ENCODE assay signal across 1 cellular context in genomic region chr5:42994285-42995151, GRCh38.
TF ChIP-seq lines count a peak whose summit lies in the region.

No MANE protein-coding gene starts in this region.

TF ChIP-seq in K562, 482 proteins besides CTCF, POLR2A, EP300 and RAD21 (continued from another document):
- TF ChIP-seq ZNF3 (CRISPR knock-in tag; IDR thresholded peaks at IDR 0.05) (no peak), MAFK (IDR thresholded peaks at IDR 0.05; ENCODE audit: low read length) (no peak), HIVEP1 (CRISPR knock-in tag; IDR thresholded peaks at IDR 0.05) (no peak), ZZZ3 (IDR thresholded peaks at IDR 0.05) (no peak), STAT5B (CRISPR knock-in tag; IDR thresholded peaks at IDR 0.05) (no peak), CHAMP1 (IDR thresholded peaks at IDR 0.05) (peak; percentile 72; the same call in 1 of the 2 replicates), SIRT6 (IDR thresholded peaks at IDR 0.05; ENCODE audit: low read depth, low read length) (no peak), CHCHD3 (CRISPR knock-in tag; IDR thresholded peaks at IDR 0.05) (no peak), CGGBP1 (CRISPR knock-in tag; IDR thresholded peaks at IDR 0.05) (no peak), FOXK2 (conservative IDR thresholded peaks at IDR 0.05 in 1 of 2, IDR thresholded peaks at IDR 0.05 in 1 of 2; ENCODE audit: low read depth in 2 of 2) (peak; percentile 52 to 56; a peak in 3 of 4 replicates), ZNF165 (CRISPR knock-in tag; IDR thresholded peaks at IDR 0.05; ENCODE audit: borderline replicate concordance) (peak; percentile 59; the same call in 1 of the 2 replicates), GATAD2A (IDR thresholded peaks at IDR 0.05) (no peak), GTF2A2 (tag; IDR thresholded peaks at IDR 0.05) (no peak), ZNF174 (CRISPR knock-in tag; IDR thresholded peaks at IDR 0.05) (no peak), SETDB1 (IDR thresholded peaks at IDR 0.05; ENCODE audit: low read length) (no peak), ZNF316 (IDR thresholded peaks at IDR 0.05) (no peak; the same call in 1 of the 2 replicates), NCOA2 (IDR thresholded peaks at IDR 0.05; ENCODE audit: partially characterized antibody in 2 of 2) (no peak), GATAD2B (IDR thresholded peaks at IDR 0.05; ENCODE audit: borderline replicate concordance) (peak; percentile 65; the same call in 1 of the 2 replicates), RBM34 (IDR thresholded peaks at IDR 0.05; ENCODE audit: borderline replicate concordance, insufficient read depth, low read length) (no peak), SMC3 (conservative IDR thresholded peaks at IDR 0.05; ENCODE audit: insufficient read depth, low read depth, low read length) (0 out of 2 replicates have a peak, but pooled peaks have one; percentile 39), SMARCA4 (IDR thresholded peaks at IDR 0.05) (no peak), DDX20 (tag; IDR thresholded peaks at IDR 0.05; ENCODE audit: low read depth) (no peak), YY1 (IDR thresholded peaks at IDR 0.05; ENCODE audit: borderline replicate concordance in 1 of 3, control insufficient read depth in 1 of 3, extremely low read depth in 1 of 3, insufficient read depth in 3 of 3, insufficient read length in 1 of 3, insufficient replicate concordance in 2 of 3, low read depth in 1 of 3, low read length in 2 of 3) (peak in 2 of 3 experiments; percentile 81 to 92), SNIP1 (IDR thresholded peaks at IDR 0.05; ENCODE audit: low read depth) (no peak), SNRNP70 (optimal IDR thresholded peaks at IDR 0.05; ENCODE audit: low read depth, low read length) (no peak), ARID1B (IDR thresholded peaks at IDR 0.05) (peak; percentile 35; the same call in 1 of the 2 replicates), PTBP1 (IDR thresholded peaks at IDR 0.05; ENCODE audit: low read depth, low read length) (no peak), ZBTB1 (CRISPR knock-in tag; IDR thresholded peaks at IDR 0.05; ENCODE audit: borderline replicate concordance, low read depth) (no peak), BRF1 (IDR thresholded peaks at IDR 0.05; ENCODE audit: borderline replicate concordance, extremely low read depth, insufficient read length) (no peak), ATF3 (IDR thresholded peaks at IDR 0.05) (no peak; the same call in 1 of the 2 replicates), ATF3 (CRISPR knock-in tag; conservative IDR thresholded peaks at IDR 0.05) (peak; percentile 55; the same call in 1 of the 2 replicates), UBTF (IDR thresholded peaks at IDR 0.05; ENCODE audit: borderline replicate concordance in 1 of 2, low read depth in 2 of 2, low read length in 2 of 2) (peak; percentile 48 to 86; a peak in 3 of 4 replicates), KAT7 (CRISPR knock-in tag; IDR thresholded peaks at IDR 0.05; ENCODE audit: borderline replicate concordance) (peak; percentile 80), NONO (IDR thresholded peaks at IDR 0.05; ENCODE audit: low read depth in 2 of 2, low read length in 1 of 2) (0 out of 4 replicates have a peak, but pooled peaks of 1 of the 2 experiments have one; percentile 40)
- TF ChIP-seq, protein P1, sequence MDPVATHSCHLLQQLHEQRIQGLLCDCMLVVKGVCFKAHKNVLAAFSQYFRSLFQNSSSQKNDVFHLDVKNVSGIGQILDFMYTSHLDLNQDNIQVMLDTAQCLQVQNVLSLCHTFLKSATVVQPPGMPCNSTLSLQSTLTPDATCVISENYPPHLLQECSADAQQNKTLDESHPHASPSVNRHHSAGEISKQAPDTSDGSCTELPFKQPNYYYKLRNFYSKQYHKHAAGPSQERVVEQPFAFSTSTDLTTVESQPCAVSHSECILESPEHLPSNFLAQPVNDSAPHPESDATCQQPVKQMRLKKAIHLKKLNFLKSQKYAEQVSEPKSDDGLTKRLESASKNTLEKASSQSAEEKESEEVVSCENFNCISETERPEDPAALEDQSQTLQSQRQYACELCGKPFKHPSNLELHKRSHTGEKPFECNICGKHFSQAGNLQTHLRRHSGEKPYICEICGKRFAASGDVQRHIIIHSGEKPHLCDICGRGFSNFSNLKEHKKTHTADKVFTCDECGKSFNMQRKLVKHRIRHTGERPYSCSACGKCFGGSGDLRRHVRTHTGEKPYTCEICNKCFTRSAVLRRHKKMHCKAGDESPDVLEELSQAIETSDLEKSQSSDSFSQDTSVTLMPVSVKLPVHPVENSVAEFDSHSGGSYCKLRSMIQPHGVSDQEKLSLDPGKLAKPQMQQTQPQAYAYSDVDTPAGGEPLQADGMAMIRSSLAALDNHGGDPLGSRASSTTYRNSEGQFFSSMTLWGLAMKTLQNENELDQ (CRISPR knock-in tag; IDR thresholded peaks at IDR 0.05; ENCODE audit: borderline replicate concordance): no peak
- TF ChIP-seq, protein P2, sequence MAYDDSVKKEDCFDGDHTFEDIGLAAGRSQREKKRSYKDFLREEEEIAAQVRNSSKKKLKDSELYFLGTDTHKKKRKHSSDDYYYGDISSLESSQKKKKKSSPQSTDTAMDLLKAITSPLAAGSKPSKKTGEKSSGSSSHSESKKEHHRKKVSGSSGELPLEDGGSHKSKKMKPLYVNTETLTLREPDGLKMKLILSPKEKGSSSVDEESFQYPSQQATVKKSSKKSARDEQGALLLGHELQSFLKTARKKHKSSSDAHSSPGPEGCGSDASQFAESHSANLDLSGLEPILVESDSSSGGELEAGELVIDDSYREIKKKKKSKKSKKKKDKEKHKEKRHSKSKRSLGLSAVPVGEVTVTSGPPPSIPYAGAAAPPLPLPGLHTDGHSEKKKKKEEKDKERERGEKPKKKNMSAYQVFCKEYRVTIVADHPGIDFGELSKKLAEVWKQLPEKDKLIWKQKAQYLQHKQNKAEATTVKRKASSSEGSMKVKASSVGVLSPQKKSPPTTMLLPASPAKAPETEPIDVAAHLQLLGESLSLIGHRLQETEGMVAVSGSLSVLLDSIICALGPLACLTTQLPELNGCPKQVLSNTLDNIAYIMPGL (CRISPR knock-in tag; IDR thresholded peaks at IDR 0.05): peak; percentile 58; the same call in 1 of the 2 replicates
- TF ChIP-seq, protein P3, sequence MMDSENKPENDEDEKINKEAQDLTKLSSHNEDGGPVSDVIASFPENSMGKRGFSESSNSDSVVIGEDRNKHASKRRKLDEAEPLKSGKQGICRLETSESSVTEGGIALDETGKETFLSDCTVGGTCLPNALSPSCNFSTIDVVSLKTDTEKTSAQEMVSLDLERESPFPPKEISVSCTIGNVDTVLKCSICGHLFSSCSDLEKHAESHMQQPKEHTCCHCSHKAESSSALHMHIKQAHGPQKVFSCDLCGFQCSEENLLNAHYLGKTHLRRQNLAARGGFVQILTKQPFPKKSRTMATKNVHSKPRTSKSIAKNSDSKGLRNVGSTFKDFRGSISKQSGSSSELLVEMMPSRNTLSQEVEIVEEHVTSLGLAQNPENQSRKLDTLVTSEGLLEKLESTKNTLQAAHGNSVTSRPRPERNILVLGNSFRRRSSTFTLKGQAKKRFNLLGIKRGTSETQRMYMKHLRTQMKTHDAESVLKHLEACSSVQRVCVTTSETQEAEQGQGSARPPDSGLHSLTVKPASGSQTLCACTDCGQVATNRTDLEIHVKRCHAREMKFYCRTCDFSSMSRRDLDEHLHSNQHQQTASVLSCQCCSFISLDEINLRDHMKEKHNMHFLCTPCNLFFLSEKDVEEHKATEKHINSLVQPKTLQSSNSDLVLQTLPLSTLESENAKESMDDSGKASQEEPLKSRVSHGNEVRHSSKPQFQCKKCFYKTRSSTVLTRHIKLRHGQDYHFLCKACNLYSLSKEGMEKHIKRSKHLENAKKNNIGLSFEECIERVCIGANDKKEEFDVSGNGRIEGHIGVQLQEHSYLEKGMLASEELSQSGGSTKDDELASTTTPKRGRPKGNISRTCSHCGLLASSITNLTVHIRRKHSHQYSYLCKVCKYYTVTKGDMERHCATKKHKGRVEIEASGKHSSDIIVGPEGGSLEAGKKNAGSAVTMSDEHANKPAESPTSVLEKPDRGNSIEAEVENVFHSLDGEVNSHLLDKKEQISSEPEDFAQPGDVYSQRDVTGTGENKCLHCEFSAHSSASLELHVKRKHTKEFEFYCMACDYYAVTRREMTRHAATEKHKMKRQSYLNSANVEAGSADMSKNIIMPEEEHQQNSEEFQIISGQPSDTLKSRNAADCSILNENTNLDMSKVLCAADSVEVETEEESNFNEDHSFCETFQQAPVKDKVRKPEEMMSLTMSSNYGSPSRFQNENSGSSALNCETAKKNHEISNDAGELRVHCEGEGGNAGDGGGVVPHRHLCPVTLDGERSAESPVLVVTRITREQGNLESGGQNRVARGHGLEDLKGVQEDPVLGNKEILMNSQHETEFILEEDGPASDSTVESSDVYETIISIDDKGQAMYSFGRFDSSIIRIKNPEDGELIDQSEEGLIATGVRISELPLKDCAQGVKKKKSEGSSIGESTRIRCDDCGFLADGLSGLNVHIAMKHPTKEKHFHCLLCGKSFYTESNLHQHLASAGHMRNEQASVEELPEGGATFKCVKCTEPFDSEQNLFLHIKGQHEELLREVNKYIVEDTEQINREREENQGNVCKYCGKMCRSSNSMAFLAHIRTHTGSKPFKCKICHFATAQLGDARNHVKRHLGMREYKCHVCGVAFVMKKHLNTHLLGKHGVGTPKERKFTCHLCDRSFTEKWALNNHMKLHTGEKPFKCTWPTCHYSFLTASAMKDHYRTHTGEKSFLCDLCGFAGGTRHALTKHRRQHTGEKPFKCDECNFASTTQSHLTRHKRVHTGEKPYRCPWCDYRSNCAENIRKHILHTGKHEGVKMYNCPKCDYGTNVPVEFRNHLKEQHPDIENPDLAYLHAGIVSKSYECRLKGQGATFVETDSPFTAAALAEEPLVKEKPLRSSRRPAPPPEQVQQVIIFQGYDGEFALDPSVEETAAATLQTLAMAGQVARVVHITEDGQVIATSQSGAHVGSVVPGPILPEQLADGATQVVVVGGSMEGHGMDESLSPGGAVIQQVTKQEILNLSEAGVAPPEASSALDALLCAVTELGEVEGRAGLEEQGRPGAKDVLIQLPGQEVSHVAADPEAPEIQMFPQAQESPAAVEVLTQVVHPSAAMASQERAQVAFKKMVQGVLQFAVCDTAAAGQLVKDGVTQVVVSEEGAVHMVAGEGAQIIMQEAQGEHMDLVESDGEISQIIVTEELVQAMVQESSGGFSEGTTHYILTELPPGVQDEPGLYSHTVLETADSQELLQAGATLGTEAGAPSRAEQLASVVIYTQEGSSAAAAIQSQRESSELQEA (IDR thresholded peaks at IDR 0.05; ENCODE audit: low read depth): no peak
